Comparison of ENCODE assay signal across 1 cellular context in genomic region chr3:64932666-64933342, GRCh38.
TF ChIP-seq lines count a peak whose summit lies in the region.

No MANE protein-coding gene starts in this region.

TF ChIP-seq in K562, 482 proteins besides CTCF, POLR2A, EP300 and RAD21 (continued from another document):
- TF ChIP-seq ZBTB11 (CRISPR knock-in tag; IDR thresholded peaks at IDR 0.05) = peak in 1 of 3 experiments; percentile 54; a peak in 1 of 6 replicates
